9 cellular contexts compared by ENCODE assay signal in genomic region chr2:241617431-241618154, GRCh38. TPM values are rescaled to one million over a fixed set of nuclear protein-coding genes. Genes with fewer than 3 reads are reported as not detected.
DNase-seq lines count a peak whose midpoint lies in the region; ATAC-seq, FAIRE-seq and TF ChIP-seq lines count a peak whose summit lies in the region.
"Had no signal": no experiment of that assay in that cellular context is flagged by ENCODE, and none has a peak within 500 bp of the region (broad histone marks: within the 10 kb centered on the region; RNA-seq: fewer than 3 reads in every experiment).

No MANE protein-coding gene starts in this region.

- peak; percentile 44 for FAIRE-seq in D721Med (lab: Jason Lieb, UNC)
- FAIRE-seq in pancreas (lab: Jason Lieb, UNC) = no peak

- H3K9me3 ChIP-seq in H9 (ENCODE audit: control insufficient read depth, low read depth, low read length) = no peaks in the 10 kb centered on the region
- no peaks in the 10 kb centered on the region for H3K9me3 ChIP-seq in effector memory CD4-positive, alpha-beta T cell (ENCODE audit: control insufficient read depth, low read length)
- H3K9me3 ChIP-seq in pancreas = no peaks in the 10 kb centered on the region

- no peak overlapping the region for H2BK12ac ChIP-seq in H9 (ENCODE audit: insufficient read length, low read depth, low read length)

- peak; percentile 77 to 91 (median 86) for ATAC-seq in pancreas
- ATAC-seq in HG02798 (IDR thresholded peaks at IDR 0.05; ENCODE audit: poor library complexity, unreplicated experiment) = no peak
- ATAC-seq in GM18867 (IDR thresholded peaks at IDR 0.05; ENCODE audit: unreplicated experiment) = no peak

- no peak overlapping the region for H2AK5ac ChIP-seq in H9 (ENCODE audit: insufficient read length, low read length)

- TF ChIP-seq CTCF in D721Med (IDR thresholded peaks at IDR 0.05; ENCODE audit: insufficient read depth, missing control alignments) (no peak), H9 (conservative IDR thresholded peaks at IDR 0.05) (no peak), pancreas (IDR thresholded peaks at IDR 0.05) (no peak)

- H4K91ac ChIP-seq in H9 (ENCODE audit: insufficient read length, low read depth, low read length) = no peak overlapping the region

- H2BK15ac ChIP-seq in H9 (ENCODE audit: low read depth, low read length) = no peak overlapping the region

- peaks cover 0 to 3% of the 10 kb centered on the region in 2 experiments; a peak in 3 of 5 replicates for H3K9me3 Mint-ChIP-seq in H9

- no peak for DNase-seq in D721Med (ENCODE audit: insufficient read length, low spot score)
- DNase-seq in H9 = peak; percentile 50
- peak; percentile 84 for DNase-seq in SHP77 treated with DMSO at 0.1 percent for 48 hours (lab: John Stamatoyannopoulos, UW)
- peak in 2 of 3 donors; percentile 5 to 22 for DNase-seq in effector memory CD4-positive, alpha-beta T cell
- peak in 1 of 6 donors; percentile 46 for DNase-seq in pancreas
- no peak for DNase-seq in OCI-M2 (lab: John Stamatoyannopoulos, UW; ENCODE audit: unreplicated experiment)

- peak overlapping the region; percentile 7 for H3K9ac ChIP-seq in H9 (ENCODE audit: extremely low read depth, insufficient read length, low read length)

- no peak overlapping the region for H2AFZ ChIP-seq in H9 (ENCODE audit: low read length)

- no peaks in the 10 kb centered on the region for H3K79me1 ChIP-seq in H9 (ENCODE audit: insufficient read depth, low read depth, low read length, poor library complexity, severe bottlenecking)

- peaks cover 12 to 16% of the 10 kb centered on the region in 2 experiments for H3K4me1 Mint-ChIP-seq in H9

- no peaks in the 10 kb centered on the region for H3K23me2 ChIP-seq in H9 (ENCODE audit: insufficient read length, low read depth, low read length, poor library complexity, severe bottlenecking)

- H3K4me1 ChIP-seq in H9 (ENCODE audit: insufficient read depth, low read length) (peaks cover 4% of the 10 kb centered on the region; the same call in 1 of the 2 replicates), pancreas (no peaks in the 10 kb centered on the region)
- peaks cover 11% of the 10 kb centered on the region for H3K4me1 ChIP-seq in effector memory CD4-positive, alpha-beta T cell (ENCODE audit: control insufficient read depth, insufficient read depth, low read length, poor library complexity, severe bottlenecking)

- no peaks in the 10 kb centered on the region for H4K20me1 ChIP-seq in H9 (ENCODE audit: control insufficient read depth, insufficient read depth, insufficient read length)

- H3K23ac ChIP-seq in H9 (ENCODE audit: insufficient read length, low read depth, low read length) = no peak overlapping the region

- H3K36me3 ChIP-seq in effector memory CD4-positive, alpha-beta T cell (ENCODE audit: control insufficient read depth, insufficient read depth, low read length) = no peaks in the 10 kb centered on the region
- no peaks in the 10 kb centered on the region for H3K36me3 ChIP-seq in pancreas

- H3K4me3 ChIP-seq in effector memory CD4-positive, alpha-beta T cell (ENCODE audit: insufficient read depth, low read depth, low read length, poor library complexity, severe bottlenecking) = peak overlapping the region; percentile 67
- H3K4me3 ChIP-seq in pancreas = peak overlapping the region in 2 of 4 donors; percentile 17 to 26

- WGBS in H9 (ENCODE audit: extremely low coverage, insufficient read length, low lambda C conversion rate) = no CpG with 5 or more reads among the region's 15 CpGs
- 56 to 62% methylated on average over 15 of the region's 15 CpGs for WGBS in pancreas, 2 donors

- peak overlapping the region; percentile 58 to 91 (median 86); a peak in 6 of 7 replicates for H3K27ac Mint-ChIP-seq in H9

- H3K27me3 Mint-ChIP-seq in H9 (ENCODE audit: low read depth) = no peaks in the 10 kb centered on the region

- H3K56ac ChIP-seq in H9 (ENCODE audit: insufficient read length, low read depth, low read length) = no peak overlapping the region

- no peak overlapping the region for H3K4ac ChIP-seq in H9 (ENCODE audit: low read depth, low read length)

- H3K36me3 Mint-ChIP-seq in H9 (ENCODE audit: insufficient read depth in 1 of 3, low read depth in 3 of 3) = peaks cover 5 to 26% (median 13%) of the 10 kb centered on the region in 3 experiments; a peak in 6 of 7 replicates

- H3K18ac ChIP-seq in H9 (ENCODE audit: insufficient read length, low read depth, low read length) = no peak overlapping the region

- no peak overlapping the region for H4K8ac ChIP-seq in H9 (replicated peaks; ENCODE audit: insufficient read length, low read depth, low read length)

- H3K27ac ChIP-seq in H9 (ENCODE audit: insufficient read length, low read depth, low read length) (no peak overlapping the region), pancreas (peak overlapping the region in 1 of 4 donors; percentile 15)
- peak overlapping the region; percentile 63 for H3K27ac ChIP-seq in effector memory CD4-positive, alpha-beta T cell (ENCODE audit: insufficient read depth, low read length, poor library complexity, severe bottlenecking)
- H3K27ac ChIP-seq: epithelial cell of prostate had no signal

- H2BK120ac ChIP-seq in H9 (ENCODE audit: low read depth, low read length, poor library complexity, severe bottlenecking) = no peak overlapping the region

- intact Hi-C loops in pancreas (cut with DNase I) = no loop called here

- H2BK5ac ChIP-seq in H9 (ENCODE audit: insufficient read length, low read length) = no peak overlapping the region

- peak overlapping the region; percentile 28 for H3K4me3 Mint-ChIP-seq in H9

- peak overlapping the region; percentile 34 for H3K4me2 ChIP-seq in H9 (ENCODE audit: insufficient read depth, insufficient read length, low read length)

- H3T11ph ChIP-seq in H9 (ENCODE audit: low read length) = no peak overlapping the region

- H4K5ac ChIP-seq in H9 (ENCODE audit: insufficient read length, low read depth, low read length) = no peak overlapping the region

- no peak overlapping the region for H2BK20ac ChIP-seq in H9 (ENCODE audit: low read depth, low read length, poor library complexity, severe bottlenecking)

- no peaks in the 10 kb centered on the region; the same call in 1 of the 2 replicates for H3K79me2 ChIP-seq in H9 (ENCODE audit: insufficient read depth, low read length)

- no peak overlapping the region; the same call in 1 of the 2 replicates for H3K14ac ChIP-seq in H9 (ENCODE audit: insufficient read depth, low read length)

- H3K27me3 ChIP-seq in H9 (ENCODE audit: insufficient read depth, low read length) (no peaks in the 10 kb centered on the region), pancreas (no peaks in the 10 kb centered on the region)
- no peaks in the 10 kb centered on the region for H3K27me3 ChIP-seq in effector memory CD4-positive, alpha-beta T cell (replicated peaks; ENCODE audit: control insufficient read depth, insufficient read depth, low read length, poor library complexity, severe bottlenecking)

RNA-seq across cellular contexts. Expression of gene THAP4, which starts 19.4 kb away (rescaled TPM):
- total RNA-seq in H9 (2021) (70.6 and 71.4 TPM in 2 replicates), pancreas (10 to 100 TPM; 22.4 to 28.7 (median 25.8) TPM)
- polyA plus RNA-seq in pancreas = 10 to 100 TPM; 37.4 to 42.9 TPM

RNA-seq across cellular contexts. Expression of gene ATG4B, which starts 19.9 kb away (rescaled TPM):
- total RNA-seq in H9 (2021) (105 and 110 TPM in 2 replicates), pancreas (10 to 100 TPM; 22.8 to 65.2 (median 30.4) TPM)
- 100 to 1,000 TPM in 1 of 2 donors, 10 to 100 TPM in 1; 64.6 to 107 TPM for polyA plus RNA-seq in pancreas

RNA-seq across cellular contexts. Expression of gene BOK, which starts 59.0 kb away (rescaled TPM):
- total RNA-seq in H9 (2021) = 33.9 and 35.6 TPM in 2 replicates
- total RNA-seq in pancreas = 10 to 100 TPM in 5 of 6 donors, 1 to 10 TPM in 1; 10.0 to 24.8 (median 12.6) TPM
- 10 to 100 TPM; 10.1 to 11.5 TPM for polyA plus RNA-seq in pancreas

Comparison
In these comparisons a context has a peak if more than half of its experiments do, and no peak if none do; other contexts are left out.
1. DNase-seq: peak in H9 (single experiment), SHP77 treated with DMSO at 0.1 percent for 48 hours (single experiment) and effector memory CD4-positive, alpha-beta T cell (2 of 3); none in D721Med (single experiment) and OCI-M2 (single experiment).
2. ATAC-seq: peak in pancreas (4 of 4); none in HG02798 (single experiment) and GM18867 (single experiment).